28 cellular contexts compared by ENCODE assay signal in genomic region chr6:12884983-12885382, GRCh38.
"Had no signal": no experiment of that assay in that cellular context is flagged by ENCODE, and none has a peak within 500 bp of the region (broad histone marks: within the 10 kb centered on the region; RNA-seq: fewer than 3 reads in every experiment).

No MANE protein-coding gene starts in this region.

- H3K9me3 ChIP-seq: gastroesophageal sphincter, left lung, mucosa of descending colon, right lobe of liver, suprapubic skin, transverse colon, vagina had no signal

- H3K9me3 Mint-ChIP-seq: effector memory CD8-positive, alpha-beta T cell; natural killer cell treated with Interleukin-12 subunit alpha and Interleukin-12 subunit beta and Interleukin-15 and Interleukin-18, amount 100 ng/mL, for 72 hours; neural crest cell; stimulated activated naive CD8-positive, alpha-beta T cell treated with anti-CD3 and anti-CD28 coated beads, Interleukin-15, amount 100 ng/mL, for 72 hours had no signal

- H3K4me1 Mint-ChIP-seq: naive B cell; stimulated activated naive CD8-positive, alpha-beta T cell treated with anti-CD3 and anti-CD28 coated beads, Interleukin-15, amount 100 ng/mL, for 72 hours had no signal

- ATAC-seq: effector memory CD8-positive, alpha-beta T cell; gastroesophageal sphincter; heart right ventricle; left cardiac atrium; left lung; mucosa of descending colon; right lobe of liver; stimulated activated naive CD8-positive, alpha-beta T cell treated with anti-CD3 and anti-CD28 coated beads, Interleukin-15, amount 100 ng/mL, for 72 hours had no signal

- H3K36me3 Mint-ChIP-seq: naive B cell; natural killer cell treated with Interleukin-12 subunit alpha and Interleukin-12 subunit beta and Interleukin-15 and Interleukin-18, amount 100 ng/mL, for 72 hours had no signal

- H3K27ac Mint-ChIP-seq: effector memory CD8-positive, alpha-beta T cell; mesothelial cell of epicardium; naive B cell; natural killer cell treated with Interleukin-12 subunit alpha and Interleukin-12 subunit beta and Interleukin-15 and Interleukin-18, amount 100 ng/mL, for 72 hours; stimulated activated naive CD8-positive, alpha-beta T cell treated with anti-CD3 and anti-CD28 coated beads, Interleukin-15, amount 100 ng/mL, for 72 hours had no signal

- H3K4me3 ChIP-seq: gastroesophageal sphincter, heart right ventricle, left lung, mucosa of descending colon, right lobe of liver, suprapubic skin, transverse colon, vagina had no signal

- DNase-seq: cortex of kidney; effector memory CD8-positive, alpha-beta T cell; erythroblast; glutamatergic neuron; heart right ventricle; hippocampal formation; left cardiac atrium; mesenchymal stem cell; mucosa of descending colon; naive B cell; nucleus accumbens; posterior cingulate gyrus; right lobe of liver; small intestine; stimulated activated CD4-positive, alpha-beta T cell treated with anti-CD3 and anti-CD28 coated beads, Interleukin-15, amount 100 ng/mL, for 24 hours; stimulated activated CD4-positive, alpha-beta T cell treated with anti-CD3 and anti-CD28 coated beads, Interleukin-2, amount 100 ng/mL, for 48 hours; stimulated activated naive CD4-positive, alpha-beta T cell; stimulated activated naive CD8-positive, alpha-beta T cell treated with anti-CD3 and anti-CD28 coated beads, Interleukin-15, amount 100 ng/mL, for 72 hours; transverse colon had no signal

- H3K4me3 Mint-ChIP-seq: effector memory CD8-positive, alpha-beta T cell; mesothelial cell of epicardium; naive B cell; natural killer cell treated with Interleukin-12 subunit alpha and Interleukin-12 subunit beta and Interleukin-15 and Interleukin-18, amount 100 ng/mL, for 72 hours; neural crest cell; stimulated activated naive CD8-positive, alpha-beta T cell treated with anti-CD3 and anti-CD28 coated beads, Interleukin-15, amount 100 ng/mL, for 72 hours had no signal

- FAIRE-seq: endometrium, islet of Langerhans, small intestine had no signal

- H3K27ac ChIP-seq: gastroesophageal sphincter, heart right ventricle, left lung, right lobe of liver, suprapubic skin, transverse colon, vagina had no signal

- H3K27me3 ChIP-seq: right lobe of liver, vagina had no signal

- H3K36me3 ChIP-seq: gastroesophageal sphincter, heart right ventricle, left lung, right lobe of liver, suprapubic skin, transverse colon, vagina had no signal

- H3K4me1 ChIP-seq: gastroesophageal sphincter, left lung, right lobe of liver, suprapubic skin, transverse colon had no signal
